Comparison of ENCODE assay signal across 1 cellular context in genomic region chr6:150269857-150270223, GRCh38.
A peak's percentile ranks its signal among the peaks of the same experiment; 100 is the strongest.
TF ChIP-seq lines count a peak whose summit lies in the region.

No MANE protein-coding gene starts in this region.

TF ChIP-seq in K562, 482 proteins besides CTCF, POLR2A, EP300 and RAD21 (continued from another document):
- TF ChIP-seq E4F1 (CRISPR knock-in tag; IDR thresholded peaks at IDR 0.05; ENCODE audit: borderline replicate concordance) (no peak), GABPB1 (CRISPR knock-in tag; IDR thresholded peaks at IDR 0.05) (no peak), NELFE (IDR thresholded peaks at IDR 0.05; ENCODE audit: insufficient read depth, insufficient read length) (no peak), IFI16 (CRISPR knock-in tag; IDR thresholded peaks at IDR 0.05) (no peak), FOXO4 (CRISPR knock-in tag; IDR thresholded peaks at IDR 0.05) (no peak), SETDB1 (IDR thresholded peaks at IDR 0.05; ENCODE audit: low read length) (no peak), SPI1 (IDR thresholded peaks at IDR 0.05; ENCODE audit: borderline replicate concordance, low read depth, low read length) (no peak), ZNF184 (CRISPR knock-in tag; IDR thresholded peaks at IDR 0.05) (no peak), ZNF551 (CRISPR knock-in tag; IDR thresholded peaks at IDR 0.05) (no peak), GTF2E2 (tag; IDR thresholded peaks at IDR 0.05) (no peak), CBX2 (IDR thresholded peaks at IDR 0.05; ENCODE audit: insufficient read depth, low read length, poor library complexity, severe bottlenecking) (no peak), SMAD3 (CRISPR knock-in tag; conservative IDR thresholded peaks at IDR 0.05) (no peak), ZEB2 (IDR thresholded peaks at IDR 0.05) (peak; percentile 96), SRSF1 (IDR thresholded peaks at IDR 0.05; ENCODE audit: low read depth, low read length) (no peak), HLTF (IDR thresholded peaks at IDR 0.05) (peak; percentile 74), RHOXF2B (CRISPR knock-in tag; conservative IDR thresholded peaks at IDR 0.05) (no peak), PKNOX1 (IDR thresholded peaks at IDR 0.05) (peak; percentile 70), SAP30 (IDR thresholded peaks at IDR 0.05; ENCODE audit: borderline replicate concordance, insufficient read depth, low read depth, low read length, poor library complexity, severe bottlenecking) (no peak), NKRF (IDR thresholded peaks at IDR 0.05; ENCODE audit: borderline replicate concordance) (no peak; the same call in 1 of the 2 replicates), THAP12 (CRISPR knock-in tag; IDR thresholded peaks at IDR 0.05) (no peak), CEBPB (tag; IDR thresholded peaks at IDR 0.05) (no peak), ZNF280A (IDR thresholded peaks at IDR 0.05; ENCODE audit: low read depth, partially characterized antibody) (no peak), EWSR1 (IDR thresholded peaks at IDR 0.05; ENCODE audit: borderline replicate concordance, low read depth, partially characterized antibody) (no peak), TAF9B (IDR thresholded peaks at IDR 0.05; ENCODE audit: partially characterized antibody) (peak; percentile 59), YY1 (IDR thresholded peaks at IDR 0.05; ENCODE audit: borderline replicate concordance in 1 of 3, control insufficient read depth in 1 of 3, extremely low read depth in 1 of 3, insufficient read depth in 3 of 3, insufficient read length in 1 of 3, insufficient replicate concordance in 2 of 3, low read depth in 1 of 3, low read length in 2 of 3) (no peak), CREB3L1 (IDR thresholded peaks at IDR 0.05; ENCODE audit: borderline replicate concordance, low read depth) (no peak), ADNP (tag; IDR thresholded peaks at IDR 0.05) (no peak), MEF2A (IDR thresholded peaks at IDR 0.05; ENCODE audit: control insufficient read depth, low read depth, low read length) (no peak), ELF2 (CRISPR knock-in tag; IDR thresholded peaks at IDR 0.05) (no peak), FOXK1 (CRISPR knock-in tag; IDR thresholded peaks at IDR 0.05; ENCODE audit: borderline replicate concordance) (no peak)
TF ChIP-seq in K562: peak in this region for 89.
